Comparison of ENCODE assay signal across 1 cellular context in genomic region chr11:73652856-73653559, GRCh38.
TF ChIP-seq lines count a peak whose summit lies in the region.

No MANE protein-coding gene starts in this region.

TF ChIP-seq in IMR-90, 13 proteins besides CTCF, POLR2A, EP300 and RAD21:
- TF ChIP-seq MAFK (IDR thresholded peaks at IDR 0.05; ENCODE audit: low read depth, low read length) (no peak), RCOR1 (IDR thresholded peaks at IDR 0.05; ENCODE audit: insufficient replicate concordance, low read length) (no peak), NFE2L2 (IDR thresholded peaks at IDR 0.05; ENCODE audit: low read depth, low read length) (no peak), CHD1 (IDR thresholded peaks at IDR 0.05; ENCODE audit: low read depth, low read length) (no peak), USF2 (IDR thresholded peaks at IDR 0.05; ENCODE audit: low read depth, low read length) (no peak), RFX5 (IDR thresholded peaks at IDR 0.05; ENCODE audit: low read depth, low read length) (no peak), CEBPB (IDR thresholded peaks at IDR 0.05; ENCODE audit: low read depth, low read length) (no peak), FOS (IDR thresholded peaks at IDR 0.05; ENCODE audit: low read depth, low read length) (no peak), ELK1 (IDR thresholded peaks at IDR 0.05; ENCODE audit: borderline replicate concordance, low read depth, low read length) (no peak), BHLHE40 (IDR thresholded peaks at IDR 0.05; ENCODE audit: low read depth, low read length) (no peak), MAZ (IDR thresholded peaks at IDR 0.05; ENCODE audit: borderline replicate concordance, low read depth, low read length) (no peak), MXI1 (IDR thresholded peaks at IDR 0.05; ENCODE audit: borderline replicate concordance, low read depth, low read length) (no peak), SMC3 (IDR thresholded peaks at IDR 0.05; ENCODE audit: low read depth, low read length) (no peak)
